Comparison of ENCODE assay signal across 22 cellular contexts in genomic region chr1:183356534-183357182, GRCh38.
"Had no signal": no experiment of that assay in that cellular context is flagged by ENCODE, and none has a peak within 500 bp of the region (broad histone marks: within the 10 kb centered on the region; RNA-seq: fewer than 3 reads in every experiment).

No MANE protein-coding gene starts in this region.

- H3K9ac ChIP-seq: KMS-11 had no signal

- DNase-seq: Kasumi-1, MM.1S, NCI-H1092 treated with DMSO at 0.1 percent for 48 hours, NCI-H1436, NCI-H187, NCI-H2029, NCI-H2081 treated with DMSO at 0.1 percent for 48 hours, NCI-H2171, NCI-H226, NCI-H510A, NCI-H524 treated with DMSO at 0.1 percent for 48 hours, NCI-H69, NCI-H774, RPMI8226, SHP77 treated with DMSO at 0.1 percent for 48 hours, SJCRH30, T-helper 1 cell had no signal

- FAIRE-seq: HTR-8/SVneo, RCC 7860 had no signal

- H3K9me3 ChIP-seq: SJCRH30 had no signal

- H3K36me3 ChIP-seq: SJCRH30 had no signal

- H3K27me3 ChIP-seq: SJCRH30 had no signal

- H3K4me3 ChIP-seq: SJCRH30 had no signal

- ATAC-seq: SK-N-SH treated with all-trans-retinoic acid at 6 μM for 48 hours had no signal

- H3K4me1 ChIP-seq: SJCRH30 had no signal

- H3K27ac ChIP-seq: HL-60, KMS-11, SJCRH30 had no signal

- H3K4me2 ChIP-seq: KMS-11 had no signal
